In the genomic region with DNA sequence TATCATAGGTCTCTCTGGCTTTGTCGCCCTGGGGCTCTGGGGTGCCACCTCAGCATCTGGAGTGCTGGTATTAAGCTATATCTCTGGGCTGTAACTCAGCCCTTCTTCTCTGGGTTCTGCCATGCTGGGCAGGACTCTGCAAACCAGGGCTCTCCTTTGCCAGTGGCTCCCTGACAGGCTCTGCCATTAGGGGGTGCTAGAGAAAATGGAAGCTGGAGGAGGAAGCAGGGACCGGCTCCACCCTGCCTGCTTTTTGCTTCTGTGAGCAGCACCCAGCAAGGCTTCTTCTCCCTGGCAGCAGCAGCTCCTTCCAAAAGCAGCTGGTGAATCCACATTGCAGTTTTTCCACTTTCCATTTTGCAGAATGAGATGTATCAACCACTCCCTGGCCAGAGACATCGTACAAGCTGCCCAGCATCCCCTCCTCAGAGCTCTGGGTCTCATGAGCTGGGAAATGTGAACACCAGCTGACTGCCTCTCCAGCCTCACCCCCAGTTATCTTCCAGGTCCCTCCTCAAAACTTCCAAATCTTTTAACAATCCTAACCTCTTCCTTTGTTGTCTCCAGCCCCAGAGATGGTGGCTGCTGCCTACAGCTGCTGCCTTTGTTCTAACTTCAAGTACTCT, we compare ENCODE assay signal across 8 cellular contexts.
DNase-seq lines count a peak whose midpoint lies in the region; ATAC-seq and TF ChIP-seq lines count a peak whose summit lies in the region.

No MANE protein-coding gene starts in this region.

- POLR2A ChIA-PET in activated CD4-positive, alpha-beta T cell treated with anti-CD3 and anti-CD28 coated beads, Interleukin-2, amount 10 ng/mL, durations not matched to agents 7 days and 5 days (lab: Charles Lee): no interaction called here
- POLR2A ChIA-PET in naive thymus-derived CD8-positive, alpha-beta T cell (lab: Charles Lee): no interaction called here

- H3K9me3 Mint-ChIP-seq in activated CD4-positive, alpha-beta T cell treated with anti-CD3 and anti-CD28 coated beads, Interleukin-2, amount 10 ng/mL, durations not matched to agents 7 days and 5 days: no peaks in the 10 kb centered on the region
- H3K9me3 Mint-ChIP-seq in naive thymus-derived CD8-positive, alpha-beta T cell: peaks cover 0 to 3% (median 0%) of the 10 kb centered on the region in 9 donors

- no peak overlapping the region for H3K27ac ChIP-seq in C4-2B

- no peak overlapping the region for H3K27ac Mint-ChIP-seq in activated CD4-positive, alpha-beta T cell treated with anti-CD3 and anti-CD28 coated beads, Interleukin-2, amount 10 ng/mL, durations not matched to agents 7 days and 5 days
- H3K27ac Mint-ChIP-seq in naive thymus-derived CD8-positive, alpha-beta T cell: no peak overlapping the region

- no peak overlapping the region for H3K4me3 Mint-ChIP-seq in activated CD4-positive, alpha-beta T cell treated with anti-CD3 and anti-CD28 coated beads, Interleukin-2, amount 10 ng/mL, durations not matched to agents 7 days and 5 days
- H3K4me3 Mint-ChIP-seq in naive thymus-derived CD8-positive, alpha-beta T cell: no peak overlapping the region

- peaks cover 47% of the 10 kb centered on the region for H3K27me3 Mint-ChIP-seq in activated CD4-positive, alpha-beta T cell treated with anti-CD3 and anti-CD28 coated beads, Interleukin-2, amount 10 ng/mL, durations not matched to agents 7 days and 5 days
- peaks cover 37 to 91% (median 60%) of the 10 kb centered on the region in 5 donors for H3K27me3 Mint-ChIP-seq in naive thymus-derived CD8-positive, alpha-beta T cell

- ATAC-seq in GM19328 (IDR thresholded peaks at IDR 0.05; ENCODE audit: unreplicated experiment) (peak; percentile 58), GM18498 (IDR thresholded peaks at IDR 0.05; ENCODE audit: unreplicated experiment) (no peak)
- peak in 1 of 2 donors; percentile 62 for ATAC-seq in naive thymus-derived CD8-positive, alpha-beta T cell

- DNase-seq in NCI-H2029 (lab: John Stamatoyannopoulos, UW) (peak; percentile 48), erythroblast (lab: John Stamatoyannopoulos, UW) (peak; percentile 45 to 66), epidermal melanocyte (ENCODE audit: insufficient read length, low spot score) (no peak)
- peak; percentile 59 for DNase-seq in activated CD4-positive, alpha-beta T cell treated with anti-CD3 and anti-CD28 coated beads, Interleukin-2, amount 10 ng/mL, durations not matched to agents 7 days and 5 days
- DNase-seq in naive thymus-derived CD8-positive, alpha-beta T cell: peak in 7 of 10 donors; percentile 3 to 71 (median 20)

- peak; percentile 81 for TF ChIP-seq CTCF in C4-2B (conservative IDR thresholded peaks at IDR 0.05)

- CTCF ChIA-PET in activated CD4-positive, alpha-beta T cell treated with anti-CD3 and anti-CD28 coated beads, Interleukin-2, amount 10 ng/mL, durations not matched to agents 7 days and 5 days (lab: Charles Lee): interaction anchor here (1.0 to 2.0 kb wide), 7 partner anchors 9 to 829 kb away, joined by 3 to 10 read pairs (median 4); no protein-coding TSS in a partner anchor

- no peak for TF ChIP-seq POLR2A in erythroblast (IDR thresholded peaks at IDR 0.05; ENCODE audit: low read length)

- no peaks in the 10 kb centered on the region for H3K36me3 Mint-ChIP-seq in activated CD4-positive, alpha-beta T cell treated with anti-CD3 and anti-CD28 coated beads, Interleukin-2, amount 10 ng/mL, durations not matched to agents 7 days and 5 days (ENCODE audit: low read depth)
- H3K36me3 Mint-ChIP-seq in naive thymus-derived CD8-positive, alpha-beta T cell: no peaks in the 10 kb centered on the region

- H3K4me1 Mint-ChIP-seq in activated CD4-positive, alpha-beta T cell treated with anti-CD3 and anti-CD28 coated beads, Interleukin-2, amount 10 ng/mL, durations not matched to agents 7 days and 5 days: no peaks in the 10 kb centered on the region
- H3K4me1 Mint-ChIP-seq in naive thymus-derived CD8-positive, alpha-beta T cell: no peaks in the 10 kb centered on the region
